Comparison of ENCODE assay signal across 11 cellular contexts in the genomic region with DNA sequence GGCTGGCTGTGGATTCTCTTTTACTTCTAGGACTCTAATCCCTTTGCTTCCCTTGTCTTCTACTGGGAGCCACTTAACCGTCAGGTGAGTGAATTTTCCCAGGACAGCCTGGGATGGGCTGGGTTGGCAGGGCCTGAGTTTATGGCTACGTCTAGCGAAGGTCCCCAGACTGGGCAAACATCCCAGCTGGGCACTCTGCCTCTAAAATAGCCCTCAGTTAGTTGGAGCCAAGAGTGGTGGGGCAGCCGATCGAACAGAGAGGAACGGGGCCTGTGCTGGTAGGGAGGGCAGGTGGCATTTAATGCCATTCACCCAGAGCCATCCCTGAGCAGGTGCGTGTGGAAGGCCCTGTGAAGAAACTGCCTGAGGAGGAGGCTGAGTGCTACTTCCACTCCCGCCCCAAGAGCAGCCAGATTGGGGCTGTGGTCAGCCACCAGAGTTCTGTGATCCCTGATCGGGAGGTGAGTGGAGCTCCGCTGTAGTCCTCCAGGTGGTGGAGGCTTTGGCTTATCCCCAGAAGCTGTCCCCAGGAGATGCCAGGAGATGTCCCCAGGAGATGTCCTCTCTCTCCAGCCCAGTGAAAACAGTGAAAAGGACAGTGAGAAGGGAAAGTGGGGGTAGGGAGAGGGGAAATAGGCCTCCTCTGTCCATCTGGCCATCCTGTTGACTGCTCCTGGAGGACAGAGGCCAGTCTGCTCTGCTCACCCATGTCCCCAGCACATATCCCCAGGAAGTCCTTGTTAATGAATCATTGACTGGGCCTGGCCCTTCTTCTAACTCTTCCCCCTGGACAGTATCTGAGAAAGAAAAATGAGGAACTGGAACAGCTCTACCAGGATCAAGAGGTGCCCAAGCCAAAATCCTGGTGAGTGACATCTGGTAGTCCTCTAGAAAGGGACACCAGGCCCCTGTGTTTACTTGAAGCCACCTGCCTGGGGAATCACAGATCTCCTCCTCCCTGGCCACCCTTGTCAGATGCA. TPM values are rescaled to one million over a fixed set of nuclear protein-coding genes. Genes with fewer than 3 reads are reported as not detected.
DNase-seq lines count a peak whose midpoint lies in the region; ATAC-seq and TF ChIP-seq lines count a peak whose summit lies in the region.
"Had no signal": no experiment of that assay in that cellular context is flagged by ENCODE, and none has a peak within 500 bp of the region (broad histone marks: within the 10 kb centered on the region; RNA-seq: fewer than 3 reads in every experiment).

No MANE protein-coding gene starts in this region.

- H3K4me1 ChIP-seq in mesenchymal stem cell (ENCODE audit: control insufficient read depth, insufficient read depth, low read depth, low read length) (peaks cover 28% of the 10 kb centered on the region), transverse colon (peaks cover 24 to 81% (median 49%) of the 10 kb centered on the region in 4 donors)

- H3K27me3 ChIP-seq in mesenchymal stem cell (ENCODE audit: control insufficient read depth in 1 of 2, insufficient read depth in 1 of 2, low read length in 2 of 2) (no peaks in the 10 kb centered on the region), transverse colon (no peaks in the 10 kb centered on the region)
- H3K27me3 ChIP-seq: tibial nerve had no signal

- no peak overlapping the region for H3K4ac ChIP-seq in mesenchymal stem cell (ENCODE audit: low read depth in 1 of 2, low read length in 2 of 2)

- H3K4me3 ChIP-seq in mesenchymal stem cell (ENCODE audit: insufficient read depth in 1 of 2, low read depth in 1 of 2, low read length in 2 of 2) (no peak overlapping the region), transverse colon (no peak overlapping the region)
- H3K4me3 ChIP-seq: tibial nerve had no signal

- H3K9me3 ChIP-seq in mesenchymal stem cell (ENCODE audit: control insufficient read depth, low read length) (no peaks in the 10 kb centered on the region), transverse colon (no peaks in the 10 kb centered on the region)
- H3K9me3 ChIP-seq: tibial nerve had no signal

- in situ Hi-C loops in transverse colon (cut with MboI; ENCODE audit: low pct_ligation_motif_present in 1 of 4, low pct_unique_long_range_greater_than_20kb in 1 of 4, low sequenced_read_pairs in 3 of 4): no loop called here

- no peak for ATAC-seq in left ventricle myocardium superior
- ATAC-seq in Right ventricle myocardium superior (ENCODE audit: poor library complexity): no peak
- no peak for ATAC-seq in activated naive CD8-positive, alpha-beta T cell treated with anti-CD3 and anti-CD28 coated beads, Interleukin-2, amount 50 U/mL, for 24 hours
- no peak for ATAC-seq in GM18868 (IDR thresholded peaks at IDR 0.05; ENCODE audit: unreplicated experiment)

- H3K4me2 ChIP-seq in mesenchymal stem cell (ENCODE audit: low read length, poor library complexity, severe bottlenecking): no peak overlapping the region

- no peak overlapping the region for H4K8ac ChIP-seq in mesenchymal stem cell (ENCODE audit: low read length)

- no peak for TF ChIP-seq CTCF in transverse colon (IDR thresholded peaks at IDR 0.05)

- no peaks in the 10 kb centered on the region for H3K27me3 Mint-ChIP-seq in activated naive CD8-positive, alpha-beta T cell treated with anti-CD3 and anti-CD28 coated beads, Interleukin-2, amount 50 U/mL, for 24 hours

- H2BK120ac ChIP-seq in mesenchymal stem cell (ENCODE audit: low read depth, low read length): no peak overlapping the region

- H3K4me3 Mint-ChIP-seq in activated naive CD8-positive, alpha-beta T cell treated with anti-CD3 and anti-CD28 coated beads, Interleukin-2, amount 50 U/mL, for 24 hours: no peak overlapping the region

- H2AFZ ChIP-seq in mesenchymal stem cell (ENCODE audit: low read depth, low read length): no peak overlapping the region

- intact Hi-C loops in left ventricle myocardium superior (cut with micrococcal nuclease) (loop anchor here (5.0 kb wide), 1 partner anchor 39 kb away; no protein-coding TSS in a partner anchor), Right ventricle myocardium superior (cut with DNase I) (loop anchor here (5.0 kb wide), 2 partner anchors 49 to 104 kb away; partner anchors contain the start of genes SCRN2 and SP2), transverse colon (cut with DNase I; ENCODE audit: low total_unique reads) (loop anchor here (5.0 to 10.0 kb wide), 2 partner anchors 44 to 101 kb away; partner anchors contain the start of gene SCRN2)

- H3K9me3 Mint-ChIP-seq in activated naive CD8-positive, alpha-beta T cell treated with anti-CD3 and anti-CD28 coated beads, Interleukin-2, amount 50 U/mL, for 24 hours: peaks cover 5% of the 10 kb centered on the region

- no peak overlapping the region for H3K18ac ChIP-seq in mesenchymal stem cell (ENCODE audit: low read depth in 1 of 2, low read length in 2 of 2)

- peak overlapping the region; percentile 60 for H3K27ac Mint-ChIP-seq in activated naive CD8-positive, alpha-beta T cell treated with anti-CD3 and anti-CD28 coated beads, Interleukin-2, amount 50 U/mL, for 24 hours

- H3K23ac ChIP-seq in mesenchymal stem cell (ENCODE audit: low read length in 2 of 2): no peak overlapping the region

- H2BK12ac ChIP-seq in mesenchymal stem cell (ENCODE audit: low read length in 2 of 2): no peak overlapping the region

- 96% methylated on average over 10 of the region's 10 CpGs for WGBS in mesenchymal stem cell
- 62% methylated on average over 10 of the region's 10 CpGs; no CpG with 5 or more reads in 1 of the 2 donors for WGBS in transverse colon (ENCODE audit: low coverage in 1 of 2), 2 donors

- H3K4me1 Mint-ChIP-seq in activated naive CD8-positive, alpha-beta T cell treated with anti-CD3 and anti-CD28 coated beads, Interleukin-2, amount 50 U/mL, for 24 hours: peaks cover 72% of the 10 kb centered on the region

- DNase-seq in left ventricle myocardium superior (peak; percentile 53), Right ventricle myocardium superior (no peak), mesenchymal stem cell (no peak), transverse colon (no peak), Ammon's horn (ENCODE audit: low spot score) (no peak), HUDEP-2 (lab: John Stamatoyannopoulos, UW; ENCODE audit: unreplicated experiment in 76 of 76) (no peak)
- no peak for DNase-seq in activated naive CD8-positive, alpha-beta T cell treated with anti-CD3 and anti-CD28 coated beads, Interleukin-2, amount 50 U/mL, for 24 hours

- H3K36me3 Mint-ChIP-seq in activated naive CD8-positive, alpha-beta T cell treated with anti-CD3 and anti-CD28 coated beads, Interleukin-2, amount 50 U/mL, for 24 hours (ENCODE audit: low read depth): peaks cover 32% of the 10 kb centered on the region

- no peaks in the 10 kb centered on the region for H3K79me1 ChIP-seq in mesenchymal stem cell (replicated peaks; ENCODE audit: low read length, poor library complexity, severe bottlenecking)

- no peak overlapping the region for H2BK15ac ChIP-seq in mesenchymal stem cell (ENCODE audit: low read depth, poor library complexity, severe bottlenecking)

- peaks cover 20 to 44% of the 10 kb centered on the region in 2 experiments for H3K36me3 ChIP-seq in mesenchymal stem cell (ENCODE audit: control insufficient read depth in 1 of 2, insufficient read depth in 2 of 2, low read depth in 1 of 2, low read length in 2 of 2)
- H3K36me3 ChIP-seq in transverse colon: no peaks in the 10 kb centered on the region

- no peak for TF ChIP-seq EP300 in transverse colon (IDR thresholded peaks at IDR 0.05; ENCODE audit: low read depth)

- H3K9ac ChIP-seq in mesenchymal stem cell (ENCODE audit: low read length): peak overlapping the region; percentile 18

- peak; percentile 11 for TF ChIP-seq POLR2A in transverse colon (IDR thresholded peaks at IDR 0.05)

- no peak overlapping the region for H2BK5ac ChIP-seq in mesenchymal stem cell (ENCODE audit: low read depth, low read length, poor library complexity, severe bottlenecking)

- H3K27ac ChIP-seq in mesenchymal stem cell (ENCODE audit: low read length, poor library complexity, severe bottlenecking) (no peak overlapping the region), transverse colon (peak overlapping the region; percentile 53 to 93 (median 90))

- H2AK5ac ChIP-seq in mesenchymal stem cell (ENCODE audit: low read length, severe bottlenecking): no peak overlapping the region

- H3K14ac ChIP-seq in mesenchymal stem cell (ENCODE audit: low read length in 2 of 2): no peak overlapping the region

- H4K91ac ChIP-seq in mesenchymal stem cell (ENCODE audit: low read length): no peak overlapping the region

RNA-seq across cellular contexts. Expression of gene PNPO, which starts 4.4 kb away (rescaled TPM):
- total RNA-seq in left ventricle myocardium superior (31.3 TPM), Right ventricle myocardium superior (28.2 TPM), transverse colon (10 to 100 TPM in 3 of 4 donors, 1 to 10 TPM in 1; 7.4 to 83.8 (median 31.6) TPM)
- polyA plus RNA-seq in mesenchymal stem cell (2013, experiment 1 of 2): 6.1 TPM
- 5.4 TPM for polyA plus RNA-seq in mesenchymal stem cell (2013, experiment 2 of 2)

RNA-seq across cellular contexts. Expression of gene PRR15L, which starts 11.9 kb away (rescaled TPM):
- total RNA-seq in left ventricle myocardium superior (not detected), Right ventricle myocardium superior (not detected), transverse colon (100 to 1,000 TPM; 111 to 230 (median 182) TPM)
- polyA plus RNA-seq in mesenchymal stem cell (2013, experiment 1 of 2): not detected
- not detected for polyA plus RNA-seq in mesenchymal stem cell (2013, experiment 2 of 2)
- total RNA-seq: frontal cortex, M059J, tibial nerve had no signal

RNA-seq across cellular contexts. Expression of gene CDK5RAP3, which starts 25.1 kb away (rescaled TPM):
- total RNA-seq in left ventricle myocardium superior: 50.8 TPM
- total RNA-seq in Right ventricle myocardium superior: 50.3 TPM
- polyA plus RNA-seq in mesenchymal stem cell (2013, experiment 1 of 2): 75.6 TPM
- 69.9 TPM for polyA plus RNA-seq in mesenchymal stem cell (2013, experiment 2 of 2)
- total RNA-seq in transverse colon: 100 to 1,000 TPM; 159 to 540 (median 296) TPM

RNA-seq across cellular contexts. Expression of gene SP2, which starts 49.8 kb away (rescaled TPM):
- 14.1 TPM for total RNA-seq in left ventricle myocardium superior
- 12.4 TPM for total RNA-seq in Right ventricle myocardium superior
- 25.4 TPM for polyA plus RNA-seq in mesenchymal stem cell (2013, experiment 1 of 2)
- 26.2 TPM for polyA plus RNA-seq in mesenchymal stem cell (2013, experiment 2 of 2)
- total RNA-seq in transverse colon: 10 to 100 TPM in 3 of 4 donors, 1 to 10 TPM in 1; 8.3 to 22.1 (median 17.4) TPM

Comparison
In these comparisons a context has a peak if more than half of its experiments do, and no peak if none do; other contexts are left out.
1. RNA of gene PRR15L, which starts 11.9 kb away (total RNA-seq): 111 to 230 TPM in transverse colon; not detected in Right ventricle myocardium superior (single experiment) and not detected in left ventricle myocardium superior (single experiment); every median in the first group is over 100 times any median in the second.